Comparison of ENCODE assay signal across 2 cellular contexts in genomic region chr11:67651976-67652895, GRCh38.
TF ChIP-seq lines count a peak whose summit lies in the region.

No MANE protein-coding gene starts in this region.

TF ChIP-seq in HEK293, 187 proteins besides CTCF, POLR2A, EP300 and RAD21 (continues in another document):
- TF ChIP-seq ZBTB6 (tag by site-specific recombination; IDR thresholded peaks at IDR 0.05) (no peak), ZBTB26 (tag by site-specific recombination; optimal IDR thresholded peaks at IDR 0.05) (no peak), ZIC2 (tag by site-specific recombination; IDR thresholded peaks at IDR 0.05) (no peak), MYNN (tag by site-specific recombination; IDR thresholded peaks at IDR 0.05; ENCODE audit: borderline replicate concordance) (no peak), ZBTB8A (tag by site-specific recombination; IDR thresholded peaks at IDR 0.05) (peak; percentile 39; the same call in 1 of the 2 replicates), ZNF426 (tag by site-specific recombination; IDR thresholded peaks at IDR 0.05) (peak; percentile 63), ZNF529 (tag by site-specific recombination; IDR thresholded peaks at IDR 0.05; ENCODE audit: insufficient replicate concordance) (no peak), BCL11B (tag by site-specific recombination; IDR thresholded peaks at IDR 0.05; ENCODE audit: low read depth) (no peak), ZNF488 (tag by site-specific recombination; IDR thresholded peaks at IDR 0.05) (no peak), ZNF138 (tag by site-specific recombination; IDR thresholded peaks at IDR 0.05; ENCODE audit: borderline replicate concordance) (no peak), ZNF10 (tag by site-specific recombination; IDR thresholded peaks at IDR 0.05) (no peak), ZNF510 (tag by site-specific recombination; IDR thresholded peaks at IDR 0.05; ENCODE audit: insufficient replicate concordance) (peak; percentile 33), ZNF629 (tag by site-specific recombination; IDR thresholded peaks at IDR 0.05) (0 out of 2 replicates have a peak, but pooled peaks have one; percentile 24), ZNF560 (tag by site-specific recombination; IDR thresholded peaks at IDR 0.05; ENCODE audit: borderline replicate concordance) (0 out of 2 replicates have a peak, but pooled peaks have one; percentile 37), ZBTB21 (tag by site-specific recombination; IDR thresholded peaks at IDR 0.05) (0 out of 2 replicates have a peak, but pooled peaks have one; percentile 15), ZNF548 (tag by site-specific recombination; IDR thresholded peaks at IDR 0.05) (no peak), ZNF785 (tag by site-specific recombination; IDR thresholded peaks at IDR 0.05) (no peak), ZBTB11 (tag by site-specific recombination; conservative IDR thresholded peaks at IDR 0.05; ENCODE audit: low read depth) (peak; percentile 58)

TF ChIP-seq in neural cell, 6 proteins besides CTCF, POLR2A, EP300 and RAD21:
- peak; percentile 5 for TF ChIP-seq POLR2AphosphoS5 (IDR thresholded peaks at IDR 0.05)
- TF ChIP-seq EZH2 (IDR thresholded peaks at IDR 0.05; ENCODE audit: borderline replicate concordance, insufficient read depth, low read length, poor library complexity, severe bottlenecking), result no peak
